ENCODE assay signal across 2 cellular contexts in the genomic region with DNA sequence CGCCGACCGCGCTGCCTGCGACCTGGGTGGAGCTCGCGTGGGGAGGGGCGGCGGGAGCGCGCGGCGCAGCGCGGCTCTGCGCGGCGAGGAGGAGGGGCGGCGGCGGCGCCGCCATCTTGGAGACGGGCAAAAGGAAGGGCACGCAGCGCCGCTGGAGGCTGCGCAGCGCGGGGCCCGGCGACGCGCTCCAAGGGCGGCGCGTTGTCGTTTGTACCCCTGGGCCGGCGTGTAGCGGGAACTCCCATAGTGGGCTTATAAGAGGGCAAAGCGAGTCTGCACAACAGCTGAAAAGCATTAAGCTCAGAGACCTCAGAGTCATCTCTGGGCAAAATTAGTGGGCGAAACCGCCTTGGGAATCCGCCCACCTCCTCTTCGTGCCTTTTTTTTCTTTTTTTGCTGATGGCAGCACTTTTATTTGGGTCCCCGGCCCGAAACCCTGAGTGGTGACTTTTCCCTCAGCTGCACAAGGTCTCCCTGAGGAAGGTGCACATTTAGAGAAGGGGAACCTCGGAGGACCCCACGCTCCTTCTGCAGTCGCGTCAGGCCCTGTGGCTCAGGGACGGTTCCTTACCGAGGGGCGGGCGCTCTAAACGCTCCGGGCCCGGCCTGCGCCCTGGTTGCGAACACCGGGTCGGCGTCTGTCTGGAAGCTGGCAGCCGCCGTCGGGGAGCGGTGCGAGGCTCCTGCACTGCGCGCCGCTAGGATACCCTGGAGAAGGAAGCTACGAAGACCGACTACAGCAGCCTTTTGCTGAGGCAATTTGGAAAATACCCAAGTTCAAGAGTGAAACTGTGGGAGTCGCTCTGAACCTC.
TF ChIP-seq lines count a peak whose summit lies in the region.

No MANE protein-coding gene starts in this region.

TF ChIP-seq in IMR-90, 13 proteins besides CTCF, POLR2A, EP300 and RAD21:
- TF ChIP-seq RCOR1 (IDR thresholded peaks at IDR 0.05; ENCODE audit: insufficient replicate concordance, low read length): peak; percentile 28
- TF ChIP-seq NFE2L2 (IDR thresholded peaks at IDR 0.05; ENCODE audit: low read depth, low read length): no peak
- no peak for TF ChIP-seq CEBPB (IDR thresholded peaks at IDR 0.05; ENCODE audit: low read depth, low read length)
- TF ChIP-seq BHLHE40 (IDR thresholded peaks at IDR 0.05; ENCODE audit: low read depth, low read length): no peak
- TF ChIP-seq MXI1 (IDR thresholded peaks at IDR 0.05; ENCODE audit: borderline replicate concordance, low read depth, low read length): peak; percentile 37; the same call in 1 of the 2 replicates
- peak; percentile 100 for TF ChIP-seq MAFK (IDR thresholded peaks at IDR 0.05; ENCODE audit: low read depth, low read length)
- TF ChIP-seq, protein P1, sequence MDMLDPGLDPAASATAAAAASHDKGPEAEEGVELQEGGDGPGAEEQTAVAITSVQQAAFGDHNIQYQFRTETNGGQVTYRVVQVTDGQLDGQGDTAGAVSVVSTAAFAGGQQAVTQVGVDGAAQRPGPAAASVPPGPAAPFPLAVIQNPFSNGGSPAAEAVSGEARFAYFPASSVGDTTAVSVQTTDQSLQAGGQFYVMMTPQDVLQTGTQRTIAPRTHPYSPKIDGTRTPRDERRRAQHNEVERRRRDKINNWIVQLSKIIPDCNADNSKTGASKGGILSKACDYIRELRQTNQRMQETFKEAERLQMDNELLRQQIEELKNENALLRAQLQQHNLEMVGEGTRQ (IDR thresholded peaks at IDR 0.05; ENCODE audit: low read depth, low read length): no peak
- peak; percentile 93; the same call in 1 of the 2 replicates for TF ChIP-seq MAZ (IDR thresholded peaks at IDR 0.05; ENCODE audit: borderline replicate concordance, low read depth, low read length)
- TF ChIP-seq RFX5 (IDR thresholded peaks at IDR 0.05; ENCODE audit: low read depth, low read length): no peak
- no peak for TF ChIP-seq SMC3 (IDR thresholded peaks at IDR 0.05; ENCODE audit: low read depth, low read length)
- no peak for TF ChIP-seq FOS (IDR thresholded peaks at IDR 0.05; ENCODE audit: low read depth, low read length)
- TF ChIP-seq CHD1 (IDR thresholded peaks at IDR 0.05; ENCODE audit: low read depth, low read length): no peak
TF ChIP-seq in IMR-90: peak in this region for 4.

TF ChIP-seq in PFSK-1, 5 proteins besides CTCF, POLR2A, EP300 and RAD21:
- TF ChIP-seq TAF1 (IDR thresholded peaks at IDR 0.05; ENCODE audit: borderline replicate concordance, insufficient read depth, low read length): peak; percentile 79; the same call in 1 of the 2 replicates
- TF ChIP-seq FOXP2 (optimal IDR thresholded peaks at IDR 0.05; ENCODE audit: borderline replicate concordance, extremely low read depth, extremely low read length, insufficient read depth): no peak
- TF ChIP-seq POLR2AphosphoS5 (IDR thresholded peaks at IDR 0.05; ENCODE audit: low read depth, low read length): no peak; the same call in 1 of the 2 replicates
- no peak for TF ChIP-seq SIN3A (IDR thresholded peaks at IDR 0.05; ENCODE audit: borderline replicate concordance, insufficient read depth, low read length)
